Comparison of ENCODE assay signal across 10 cellular contexts in genomic region chrX:82127228-82128123, GRCh38.
A peak's percentile ranks its signal among the peaks of the same experiment; 100 is the strongest.
DNase-seq lines count a peak whose midpoint lies in the region; ATAC-seq and TF ChIP-seq lines count a peak whose summit lies in the region.
"Had no signal": no experiment of that assay in that cellular context is flagged by ENCODE, and none has a peak within 500 bp of the region (broad histone marks: within the 10 kb centered on the region; RNA-seq: fewer than 3 reads in every experiment).

No MANE protein-coding gene starts in this region.

- H3K9me3 Mint-ChIP-seq in MCF 10A (ENCODE audit: unreplicated experiment) = no peaks in the 10 kb centered on the region
- H3K9me3 Mint-ChIP-seq in natural killer cell treated with Interleukin-12 subunit alpha and Interleukin-12 subunit beta and Interleukin-15 and Interleukin-18, amount 100 ng/mL, for 72 hours = peaks cover 3% of the 10 kb centered on the region

- CTCF ChIA-PET in MCF 10A (lab: Yijun Ruan, JAX) (no interaction called here), mammary epithelial cell (lab: Charles Lee; ENCODE audit: low non-redundant PET) (no interaction called here)

- TF ChIP-seq CTCF in MCF 10A (IDR thresholded peaks at IDR 0.05; ENCODE audit: unreplicated experiment) (no peak), breast epithelium (IDR thresholded peaks at IDR 0.05) (no peak), mammary epithelial cell (conservative IDR thresholded peaks at IDR 0.05 in 1 of 2, IDR thresholded peaks at IDR 0.05 in 1 of 2; ENCODE audit: extremely low read depth in 1 of 2, insufficient read depth in 1 of 2, low read depth in 1 of 2, low read length in 2 of 2) (no peak)

- H3K27me3 Mint-ChIP-seq in MCF 10A (ENCODE audit: insufficient read depth, unreplicated experiment) = peaks cover 6% of the 10 kb centered on the region
- no peaks in the 10 kb centered on the region for H3K27me3 Mint-ChIP-seq in natural killer cell treated with Interleukin-12 subunit alpha and Interleukin-12 subunit beta and Interleukin-15 and Interleukin-18, amount 100 ng/mL, for 72 hours

- H3K36me3 Mint-ChIP-seq in MCF 10A (ENCODE audit: insufficient read depth, unreplicated experiment) = no peaks in the 10 kb centered on the region
- H3K36me3 Mint-ChIP-seq in natural killer cell treated with Interleukin-12 subunit alpha and Interleukin-12 subunit beta and Interleukin-15 and Interleukin-18, amount 100 ng/mL, for 72 hours = no peaks in the 10 kb centered on the region

- no peak overlapping the region for H3K4me3 Mint-ChIP-seq in MCF 10A (ENCODE audit: unreplicated experiment)
- H3K4me3 Mint-ChIP-seq in natural killer cell treated with Interleukin-12 subunit alpha and Interleukin-12 subunit beta and Interleukin-15 and Interleukin-18, amount 100 ng/mL, for 72 hours = peak overlapping the region; percentile 30

- intact Hi-C loops in MCF 10A (cut with micrococcal nuclease) (no loop called here), breast epithelium (cut with DNase I; ENCODE audit: low total_unique reads) (no loop called here), mammary epithelial cell (cut with micrococcal nuclease) (no loop called here)

- DNase-seq in MCF 10A (ENCODE audit: unreplicated experiment) = peak; percentile 33
- DNase-seq in breast epithelium (ENCODE audit: low spot score in 2 of 2) = no peak
- DNase-seq in natural killer cell treated with Interleukin-12 subunit alpha and Interleukin-12 subunit beta and Interleukin-15 and Interleukin-18, amount 100 ng/mL, for 72 hours (ENCODE audit: low spot score) = no peak
- no peak for DNase-seq in DMS 273 treated with DMSO at 0.1 percent for 48 hours (lab: John Stamatoyannopoulos, UW)
- no peak for DNase-seq in mammary epithelial cell
- no peak for DNase-seq in activated gamma-delta T cell (lab: John Stamatoyannopoulos, UW)
- DNase-seq: cortex of kidney, NCI-H526 had no signal

- H3K27ac ChIP-seq in breast epithelium (no peak overlapping the region), mammary epithelial cell (ENCODE audit: insufficient read depth, low read depth, low read length) (no peak overlapping the region)

- ATAC-seq in GM21786 (IDR thresholded peaks at IDR 0.05; ENCODE audit: unreplicated experiment) = peak; percentile 89
- peak; percentile 89 for ATAC-seq in HG03460 (IDR thresholded peaks at IDR 0.05; ENCODE audit: unreplicated experiment)
- ATAC-seq in natural killer cell treated with Interleukin-12 subunit alpha and Interleukin-12 subunit beta and Interleukin-15 and Interleukin-18, amount 100 ng/mL, for 72 hours = peak in 1 of 2 donors; percentile 77

- H3K4me1 ChIP-seq in breast epithelium (no peaks in the 10 kb centered on the region), mammary epithelial cell (ENCODE audit: insufficient read depth, low read length) (no peaks in the 10 kb centered on the region)

- POLR2A ChIA-PET in MCF 10A (lab: Yijun Ruan, JAX) = interaction anchor here (0.7 kb wide), 1 partner anchor 19 kb away, joined by 3 read pairs; no protein-coding TSS in a partner anchor

- TF ChIP-seq POLR2A in breast epithelium (IDR thresholded peaks at IDR 0.05) = no peak

- no peak overlapping the region for H3K9ac ChIP-seq in mammary epithelial cell (ENCODE audit: insufficient read depth, low read length)

- no peak overlapping the region for H3K27ac Mint-ChIP-seq in MCF 10A (ENCODE audit: low read depth, unreplicated experiment)
- peak overlapping the region in 1 of 2 donors; percentile 40 for H3K27ac Mint-ChIP-seq in natural killer cell treated with Interleukin-12 subunit alpha and Interleukin-12 subunit beta and Interleukin-15 and Interleukin-18, amount 100 ng/mL, for 72 hours

- in situ Hi-C loops in mammary epithelial cell (cut with MboI; ENCODE audit: low sequenced_read_pairs in 2 of 2) = no loop called here

- no peaks in the 10 kb centered on the region for H3K4me1 Mint-ChIP-seq in MCF 10A (ENCODE audit: insufficient read depth, unreplicated experiment)
- H3K4me1 Mint-ChIP-seq in natural killer cell treated with Interleukin-12 subunit alpha and Interleukin-12 subunit beta and Interleukin-15 and Interleukin-18, amount 100 ng/mL, for 72 hours (ENCODE audit: low read depth in 2 of 2) = peaks cover 0 to 7% of the 10 kb centered on the region in 2 donors

- no peaks in the 10 kb centered on the region for H3K79me2 ChIP-seq in mammary epithelial cell (ENCODE audit: insufficient read depth, low read length)

- no peak overlapping the region for H3K4me2 ChIP-seq in mammary epithelial cell (ENCODE audit: insufficient read depth, low read depth, low read length)

- H2AFZ ChIP-seq in mammary epithelial cell (ENCODE audit: low read depth, low read length) = no peak overlapping the region

- WGBS in mammary epithelial cell (ENCODE audit: low coverage, missing lambda C conversion rate) = 74% methylated on average over 2 of the region's 2 CpGs

- dilution Hi-C loops in mammary epithelial cell (cut with HindIII; ENCODE audit: low sequenced_read_pairs) = no loop called here

- no peaks in the 10 kb centered on the region for H3K36me3 ChIP-seq in breast epithelium
- H3K36me3 ChIP-seq in mammary epithelial cell (ENCODE audit: insufficient read depth, low read length) = no peaks in the 10 kb centered on the region

- peaks cover 0 to 8% of the 10 kb centered on the region in 2 donors for H3K27me3 ChIP-seq in breast epithelium
- H3K27me3 ChIP-seq in mammary epithelial cell (ENCODE audit: insufficient read depth, low read length) = no peaks in the 10 kb centered on the region

- H3K9me3 ChIP-seq in breast epithelium (peaks cover 0 to 7% of the 10 kb centered on the region in 2 donors), mammary epithelial cell (replicated peaks; ENCODE audit: insufficient read depth, low read length) (no peaks in the 10 kb centered on the region)

- no TSS peak for BruUV-seq in MCF 10A (replicated peaks; lab: Mats Ljungman, UMichigan)
- no TSS peak for BruUV-seq in mammary epithelial cell (replicated peaks; lab: Mats Ljungman, UMichigan)

- no peaks in the 10 kb centered on the region for H4K20me1 ChIP-seq in mammary epithelial cell (ENCODE audit: insufficient read depth, low read length)

- no peak overlapping the region for H3K4me3 ChIP-seq in breast epithelium
- H3K4me3 ChIP-seq in mammary epithelial cell (replicated peaks in 1 of 3; ENCODE audit: insufficient read depth in 1 of 3, low read depth in 2 of 3, low read length in 3 of 3) = no peak overlapping the region
